Comparison of ENCODE assay signal across 14 cellular contexts in the genomic region with DNA sequence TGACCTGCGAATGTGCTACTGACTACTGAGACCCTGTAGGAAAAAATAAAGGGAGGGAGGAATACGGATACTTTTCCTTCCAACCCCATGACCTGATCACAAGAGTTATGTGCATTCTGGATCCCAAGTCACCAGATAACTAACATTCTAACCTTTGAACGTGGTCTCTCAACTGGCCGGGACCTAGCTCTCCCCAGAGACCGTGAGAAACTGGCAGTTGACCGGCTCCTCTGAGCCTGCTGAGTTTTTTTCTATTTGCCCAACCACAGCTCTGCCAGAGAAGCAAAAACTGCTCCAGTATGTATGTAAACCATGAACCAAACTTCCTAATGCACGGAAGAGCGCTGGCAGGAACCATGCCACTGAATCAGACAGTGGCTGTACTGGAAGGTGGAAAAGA. TPM values are rescaled to one million over a fixed set of nuclear protein-coding genes. Genes with fewer than 3 reads are reported as not detected.
DNase-seq lines count a peak whose midpoint lies in the region; ATAC-seq lines count a peak whose summit lies in the region.
"Had no signal": no experiment of that assay in that cellular context is flagged by ENCODE, and none has a peak within 500 bp of the region (broad histone marks: within the 10 kb centered on the region; RNA-seq: fewer than 3 reads in every experiment).

No MANE protein-coding gene starts in this region.

- CTCF ChIA-PET in activated naive CD4-positive, alpha-beta T cell treated with anti-CD3 and anti-CD28 coated beads, Interleukin-2, amount 10 ng/mL, durations not matched to agents 7 days and 5 days (lab: Charles Lee): interaction anchor here (2.2 to 10.6 kb wide), 2 partner anchors 14 to 49 kb away, joined by 6 to 66 read pairs; no protein-coding TSS in a partner anchor

- H3K36me3 ChIP-seq in subcutaneous abdominal adipose tissue (ENCODE audit: control insufficient read depth in 5 of 5, insufficient read depth in 5 of 5, low read length in 5 of 5): no peaks in the 10 kb centered on the region
- H3K36me3 ChIP-seq: heart left ventricle, thoracic aorta had no signal

- no peak overlapping the region for H3K9ac ChIP-seq in subcutaneous abdominal adipose tissue (ENCODE audit: low read length in 5 of 5)

- H3K9me3 ChIP-seq in T-helper 17 cell (ENCODE audit: control insufficient read depth, low read length, poor library complexity, severe bottlenecking): no peaks in the 10 kb centered on the region
- H3K9me3 ChIP-seq in subcutaneous abdominal adipose tissue (ENCODE audit: control insufficient read depth in 5 of 5, low read length in 5 of 5): no peaks in the 10 kb centered on the region
- H3K9me3 ChIP-seq: heart left ventricle, thoracic aorta had no signal

- no peak overlapping the region for H3K4me3 ChIP-seq in subcutaneous abdominal adipose tissue (ENCODE audit: low read depth in 1 of 5, low read length in 5 of 5)

- H3K27me3 ChIP-seq in subcutaneous abdominal adipose tissue (ENCODE audit: control insufficient read depth in 5 of 5, insufficient read depth in 4 of 5, low read length in 5 of 5): no peaks in the 10 kb centered on the region
- H3K27me3 ChIP-seq: heart left ventricle had no signal

- H3K27ac ChIP-seq in subcutaneous abdominal adipose tissue (ENCODE audit: low read depth, low read length): peak overlapping the region; percentile 79

- no peak for DNase-seq in activated naive CD4-positive, alpha-beta T cell treated with anti-CD3 and anti-CD28 coated beads, Interleukin-2, amount 10 ng/mL, durations not matched to agents 7 days and 5 days
- no peak for DNase-seq in activated naive CD4-positive, alpha-beta T cell treated with anti-CD3 and anti-CD28 coated beads, Interleukin-2, amount 50 U/mL, for 72 hours (ENCODE audit: low spot score in 2 of 2)
- no peak for DNase-seq in T-helper 17 cell
- DNase-seq in left lobe of liver (ENCODE audit: low spot score): no peak
- no peak for DNase-seq in superior temporal gyrus (ENCODE audit: extremely low spot score)
- no peak for DNase-seq in pons (ENCODE audit: low spot score)
- DNase-seq: amygdala; DMS 273 treated with DMSO at 0.1 percent for 48 hours; NCI-H2081; stimulated activated CD4-positive, alpha-beta T cell treated with anti-CD3 and anti-CD28 coated beads, Interleukin-15, amount 100 ng/mL, for 24 hours had no signal

- peaks cover 42% of the 10 kb centered on the region for H3K4me1 Mint-ChIP-seq in activated naive CD4-positive, alpha-beta T cell treated with anti-CD3 and anti-CD28 coated beads, Interleukin-2, amount 10 ng/mL, durations not matched to agents 7 days and 5 days
- peaks cover 3% of the 10 kb centered on the region for H3K4me1 Mint-ChIP-seq in T-helper 17 cell

- H3K4me3 Mint-ChIP-seq in activated naive CD4-positive, alpha-beta T cell treated with anti-CD3 and anti-CD28 coated beads, Interleukin-2, amount 10 ng/mL, durations not matched to agents 7 days and 5 days: no peak overlapping the region
- peak overlapping the region; percentile 21 for H3K4me3 Mint-ChIP-seq in T-helper 17 cell

- H3K9me3 Mint-ChIP-seq in activated naive CD4-positive, alpha-beta T cell treated with anti-CD3 and anti-CD28 coated beads, Interleukin-2, amount 10 ng/mL, durations not matched to agents 7 days and 5 days: peaks cover 2% of the 10 kb centered on the region
- peaks cover 0 to 10% of the 10 kb centered on the region in 2 donors for H3K9me3 Mint-ChIP-seq in activated naive CD4-positive, alpha-beta T cell treated with anti-CD3 and anti-CD28 coated beads, Interleukin-2, amount 50 U/mL, for 72 hours

- H3K36me3 Mint-ChIP-seq in activated naive CD4-positive, alpha-beta T cell treated with anti-CD3 and anti-CD28 coated beads, Interleukin-2, amount 10 ng/mL, durations not matched to agents 7 days and 5 days: peaks cover 4% of the 10 kb centered on the region
- H3K36me3 Mint-ChIP-seq in activated naive CD4-positive, alpha-beta T cell treated with anti-CD3 and anti-CD28 coated beads, Interleukin-2, amount 50 U/mL, for 72 hours: peaks cover 0 to 19% of the 10 kb centered on the region in 2 donors
- no peaks in the 10 kb centered on the region for H3K36me3 Mint-ChIP-seq in T-helper 17 cell (ENCODE audit: low read depth)

- no peak for ATAC-seq in activated naive CD4-positive, alpha-beta T cell treated with anti-CD3 and anti-CD28 coated beads, Interleukin-2, amount 50 U/mL, for 72 hours
- ATAC-seq in T-helper 17 cell: no peak
- ATAC-seq in left lobe of liver: peak; percentile 24
- ATAC-seq in GM18502 (IDR thresholded peaks at IDR 0.05; ENCODE audit: poor library complexity, unreplicated experiment): no peak
- ATAC-seq: heart left ventricle had no signal

- H3K27me3 Mint-ChIP-seq in activated naive CD4-positive, alpha-beta T cell treated with anti-CD3 and anti-CD28 coated beads, Interleukin-2, amount 10 ng/mL, durations not matched to agents 7 days and 5 days: peaks cover 14% of the 10 kb centered on the region
- no peaks in the 10 kb centered on the region for H3K27me3 Mint-ChIP-seq in T-helper 17 cell

- peaks cover 3 to 31% (median 29%) of the 10 kb centered on the region in 5 donors for H3K4me1 ChIP-seq in subcutaneous abdominal adipose tissue (ENCODE audit: control insufficient read depth in 5 of 5, insufficient read depth in 5 of 5, low read length in 5 of 5)

- peak overlapping the region; percentile 97 for H3K27ac Mint-ChIP-seq in activated naive CD4-positive, alpha-beta T cell treated with anti-CD3 and anti-CD28 coated beads, Interleukin-2, amount 10 ng/mL, durations not matched to agents 7 days and 5 days
- H3K27ac Mint-ChIP-seq in activated naive CD4-positive, alpha-beta T cell treated with anti-CD3 and anti-CD28 coated beads, Interleukin-2, amount 50 U/mL, for 72 hours: peak overlapping the region in 1 of 2 donors; percentile 83
- peak overlapping the region; percentile 82 for H3K27ac Mint-ChIP-seq in T-helper 17 cell

RNA-seq across cellular contexts. Expression of a gene that starts 47.5 kb away (rescaled TPM):
- 1,000 to 10,000 TPM; 1,703 to 2,175 TPM for total RNA-seq in activated naive CD4-positive, alpha-beta T cell treated with anti-CD3 and anti-CD28 coated beads, Interleukin-2, amount 50 U/mL, for 72 hours
- total RNA-seq in T-helper 17 cell (1,000 to 10,000 TPM; 1,121 to 1,256 TPM), left lobe of liver (213 TPM)
